8 cellular contexts compared by ENCODE assay signal in the genomic region with DNA sequence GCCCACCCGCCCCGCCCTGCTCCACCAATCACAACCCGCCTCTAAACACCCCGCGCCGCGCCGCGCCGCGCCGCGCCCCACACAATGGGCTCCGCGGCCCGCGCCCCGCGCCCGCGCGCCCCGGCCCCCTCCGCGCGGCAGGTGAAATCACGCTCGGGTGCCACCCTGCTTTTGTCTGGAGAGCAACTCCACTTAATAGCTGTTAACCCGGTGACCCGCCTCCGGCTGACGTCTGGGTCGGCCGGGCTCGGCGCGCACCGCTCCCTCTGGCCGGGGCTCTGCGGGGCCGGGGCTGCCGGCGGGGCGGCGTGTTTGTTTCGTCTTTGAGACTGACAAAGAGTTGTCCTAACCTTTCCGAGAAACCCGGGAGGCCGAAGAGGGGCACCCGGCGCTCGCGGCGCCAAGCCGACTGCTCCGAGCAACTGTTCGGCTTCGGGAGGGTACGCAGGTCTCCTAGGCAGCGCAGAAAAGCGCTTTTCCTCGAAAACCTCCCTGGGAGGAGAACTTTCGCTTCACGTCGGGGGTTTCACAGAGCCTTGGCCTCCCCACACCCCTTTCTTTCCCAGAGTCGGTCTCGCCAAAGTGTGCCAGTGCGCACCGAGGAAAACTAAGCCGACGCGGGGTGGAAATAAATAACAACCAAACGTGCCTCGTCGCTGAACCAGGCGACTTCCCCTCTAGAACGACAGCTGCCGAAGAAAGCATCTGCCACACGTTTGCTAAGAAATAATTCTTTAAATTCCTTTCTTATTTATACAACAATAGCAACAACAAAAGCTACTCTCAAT.
A peak's percentile ranks its signal among the peaks of the same experiment; 100 is the strongest.
DNase-seq lines count a peak whose midpoint lies in the region; ATAC-seq and TF ChIP-seq lines count a peak whose summit lies in the region.

No MANE protein-coding gene starts in this region.

- peak overlapping the region; percentile 99 for H3K27ac Mint-ChIP-seq in activated naive CD4-positive, alpha-beta T cell treated with anti-CD3 and anti-CD28 coated beads, Interleukin-2, amount 10 ng/mL, durations not matched to agents 7 days and 5 days

- no peaks in the 10 kb centered on the region for H3K36me3 ChIP-seq in osteoblast (ENCODE audit: insufficient read depth, low read length)
- no peaks in the 10 kb centered on the region for H3K36me3 ChIP-seq in uterus

- peaks cover 4% of the 10 kb centered on the region for H4K20me1 ChIP-seq in osteoblast (ENCODE audit: insufficient read depth, low read length)

- peak overlapping the region; percentile 89 for H3K4me2 ChIP-seq in osteoblast (ENCODE audit: insufficient read depth, low read length)

- CTCF ChIA-PET in activated naive CD4-positive, alpha-beta T cell treated with anti-CD3 and anti-CD28 coated beads, Interleukin-2, amount 10 ng/mL, durations not matched to agents 7 days and 5 days (lab: Charles Lee) = no interaction called here

- H3K4me3 ChIP-seq in osteoblast (ENCODE audit: insufficient read depth, low read length) = peak overlapping the region; percentile 84
- H3K4me3 ChIP-seq in uterus = peak overlapping the region; percentile 54 to 68

- no peaks in the 10 kb centered on the region for H3K9me3 Mint-ChIP-seq in activated naive CD4-positive, alpha-beta T cell treated with anti-CD3 and anti-CD28 coated beads, Interleukin-2, amount 10 ng/mL, durations not matched to agents 7 days and 5 days

- no peaks in the 10 kb centered on the region for H3K9me3 ChIP-seq in osteoblast (ENCODE audit: low read depth, low read length)
- no peaks in the 10 kb centered on the region for H3K9me3 ChIP-seq in uterus

- peak overlapping the region; percentile 89 for H3K4me3 Mint-ChIP-seq in activated naive CD4-positive, alpha-beta T cell treated with anti-CD3 and anti-CD28 coated beads, Interleukin-2, amount 10 ng/mL, durations not matched to agents 7 days and 5 days

- no peaks in the 10 kb centered on the region for H3K27me3 Mint-ChIP-seq in activated naive CD4-positive, alpha-beta T cell treated with anti-CD3 and anti-CD28 coated beads, Interleukin-2, amount 10 ng/mL, durations not matched to agents 7 days and 5 days

- intact Hi-C loops in head of caudate nucleus (cut with DNase I) = loop anchor here (5.0 to 10.0 kb wide), 3 partner anchors 60 to 517 kb away; partner anchors contain the start of gene FOXP1
- intact Hi-C loops in uterus (cut with DNase I; ENCODE audit: low total_unique reads) = no loop called here

- H3K79me2 ChIP-seq in osteoblast (ENCODE audit: insufficient read depth, low read length) = peaks cover 93% of the 10 kb centered on the region

- H3K27me3 ChIP-seq in osteoblast (ENCODE audit: insufficient read depth, low read length) (no peaks in the 10 kb centered on the region), uterus (no peaks in the 10 kb centered on the region)

- no peak for TF ChIP-seq CTCF in osteoblast (IDR thresholded peaks at IDR 0.05; ENCODE audit: extremely low read depth, low read depth, low read length)
- no peak for TF ChIP-seq CTCF in uterus (IDR thresholded peaks at IDR 0.05)

- DNase-seq in ELF-1 (ENCODE audit: low read depth, low spot score) (peak; percentile 79), RKO (ENCODE audit: low spot score) (peak; percentile 61), head of caudate nucleus (peak in 40 of 42 donors; percentile 29 to 80 (median 60)), osteoblast (ENCODE audit: insufficient read length, low spot score, missing footprints) (peak; percentile 84), uterus (peak; percentile 58 to 61)
- peak; percentile 69 for DNase-seq in activated naive CD4-positive, alpha-beta T cell treated with anti-CD3 and anti-CD28 coated beads, Interleukin-2, amount 10 ng/mL, durations not matched to agents 7 days and 5 days

- H3K36me3 Mint-ChIP-seq in activated naive CD4-positive, alpha-beta T cell treated with anti-CD3 and anti-CD28 coated beads, Interleukin-2, amount 10 ng/mL, durations not matched to agents 7 days and 5 days = peaks cover 24% of the 10 kb centered on the region

- ATAC-seq in HG02938 (IDR thresholded peaks at IDR 0.05; ENCODE audit: unreplicated experiment) (peak; percentile 26), GM19463 (IDR thresholded peaks at IDR 0.05; ENCODE audit: unreplicated experiment) (no peak)

- peaks cover 66% of the 10 kb centered on the region for H3K4me1 Mint-ChIP-seq in activated naive CD4-positive, alpha-beta T cell treated with anti-CD3 and anti-CD28 coated beads, Interleukin-2, amount 10 ng/mL, durations not matched to agents 7 days and 5 days

- peak overlapping the region; percentile 18 for H2AFZ ChIP-seq in osteoblast (ENCODE audit: low read length)

- peaks cover 53% of the 10 kb centered on the region for H3K4me1 ChIP-seq in osteoblast (ENCODE audit: insufficient read depth, low read length)
- H3K4me1 ChIP-seq in uterus = peaks cover 0 to 17% of the 10 kb centered on the region in 2 donors

- peak in 1 of 2 donors; percentile 4 for TF ChIP-seq POLR2A in uterus (IDR thresholded peaks at IDR 0.05)

- H3K27ac ChIP-seq in osteoblast (ENCODE audit: low read depth, low read length) (peak overlapping the region; percentile 97), uterus (peak overlapping the region; percentile 94 to 98)
